8 cellular contexts compared by ENCODE assay signal in genomic region chr14:105019861-105020814, GRCh38. TPM values are rescaled to one million over a fixed set of nuclear protein-coding genes. Genes with fewer than 3 reads are reported as not detected.
DNase-seq lines count a peak whose midpoint lies in the region; ATAC-seq and TF ChIP-seq lines count a peak whose summit lies in the region.

No MANE protein-coding gene starts in this region.

- H3K79me2 ChIP-seq in mesendoderm (ENCODE audit: control insufficient read depth, insufficient read depth, low read length): peaks cover 54% of the 10 kb centered on the region

- peaks cover 3% of the 10 kb centered on the region for H3K36me3 ChIP-seq in mesendoderm (ENCODE audit: control insufficient read depth, insufficient read depth, low read length)

- H3K4me1 Mint-ChIP-seq in central memory CD8-positive, alpha-beta T cell: peaks cover 54% of the 10 kb centered on the region

- no peak overlapping the region for H2BK15ac ChIP-seq in mesendoderm (replicated peaks; ENCODE audit: low read depth)

- peak overlapping the region; percentile 35 for H2BK5ac ChIP-seq in mesendoderm (ENCODE audit: low read length)

- peaks cover 25% of the 10 kb centered on the region for H3K36me3 Mint-ChIP-seq in central memory CD8-positive, alpha-beta T cell (ENCODE audit: insufficient read depth)

- H4K8ac ChIP-seq in mesendoderm (ENCODE audit: low read depth, low read length): peak overlapping the region; percentile 91

- H4K5ac ChIP-seq in mesendoderm (ENCODE audit: low read length): no peak overlapping the region

- peak overlapping the region; percentile 54 for H3K4me3 ChIP-seq in AG09309 (ENCODE audit: control insufficient read depth, low read depth, low read length)
- peak overlapping the region; percentile 72 for H3K4me3 ChIP-seq in WI38 (ENCODE audit: low read depth, low read length)
- peak overlapping the region; percentile 99 for H3K4me3 ChIP-seq in mesendoderm (ENCODE audit: low read length)

- H3K4me2 ChIP-seq in mesendoderm (ENCODE audit: low read length): peak overlapping the region; percentile 93

- H3K27ac Mint-ChIP-seq in central memory CD8-positive, alpha-beta T cell (ENCODE audit: low read depth): peak overlapping the region; percentile 94

- peak overlapping the region; percentile 96 for H3K56ac ChIP-seq in mesendoderm (ENCODE audit: low read length)

- peak overlapping the region; percentile 87 for H3K27ac ChIP-seq in mesendoderm (ENCODE audit: low read depth, low read length)

- ATAC-seq in GM19324 (IDR thresholded peaks at IDR 0.05; ENCODE audit: low FRiP score, unreplicated experiment) (peak; percentile 26), HG03432 (IDR thresholded peaks at IDR 0.05; ENCODE audit: unreplicated experiment) (peak; percentile 28)
- peak; percentile 54 for ATAC-seq in central memory CD8-positive, alpha-beta T cell (replicated peaks; ENCODE audit: extremely low read depth, poor library complexity, severe bottlenecking)

- no peaks in the 10 kb centered on the region for H3K27me3 ChIP-seq in mesendoderm (ENCODE audit: insufficient read depth, low read length, poor library complexity)

- no peaks in the 10 kb centered on the region for H3K27me3 Mint-ChIP-seq in central memory CD8-positive, alpha-beta T cell

- TF ChIP-seq CTCF in AG09309 (IDR thresholded peaks at IDR 0.05; ENCODE audit: control insufficient read depth, insufficient read depth, low read depth, low read length, missing control alignments) (peak; percentile 0), WI38 (IDR thresholded peaks at IDR 0.05; ENCODE audit: low read depth, low read length) (no peak)

- peak overlapping the region; percentile 94 for H3K23ac ChIP-seq in mesendoderm (ENCODE audit: low read length)

- DNase-seq in AG09309 (ENCODE audit: low read depth): no peak
- DNase-seq in central memory CD8-positive, alpha-beta T cell (ENCODE audit: low spot score in 2 of 2): peak; percentile 55 to 80
- peak; percentile 60 for DNase-seq in mesendoderm
- peak; percentile 45 for DNase-seq in stimulated activated CD8-positive, alpha-beta memory T cell treated with anti-CD3 and anti-CD28 coated beads, Interleukin-4, amount 100 ng/mL, for 24 hours (ENCODE audit: low read depth)
- no peak for DNase-seq in cerebellar nuclear complex (lab: John Stamatoyannopoulos, UW)

- H2BK120ac ChIP-seq in mesendoderm (ENCODE audit: low read depth, low read length): peak overlapping the region; percentile 30

- peak overlapping the region; percentile 100 for H3K9ac ChIP-seq in mesendoderm (ENCODE audit: low read length)

- WGBS in mesendoderm (ENCODE audit: extremely low coverage, insufficient coverage, low lambda C conversion rate): no CpG with 5 or more reads among the region's 75 CpGs

- no peaks in the 10 kb centered on the region for H3K9me3 Mint-ChIP-seq in central memory CD8-positive, alpha-beta T cell

- peak overlapping the region; percentile 88 for H3K4ac ChIP-seq in mesendoderm (ENCODE audit: low read depth, low read length)

- peaks cover 15% of the 10 kb centered on the region for H3K4me1 ChIP-seq in mesendoderm (ENCODE audit: control insufficient read depth, low read depth, low read length)

- peak overlapping the region; percentile 90 for H3K4me3 Mint-ChIP-seq in central memory CD8-positive, alpha-beta T cell

- H3K18ac ChIP-seq in mesendoderm (ENCODE audit: low read length): peak overlapping the region; percentile 95

- H2AK5ac ChIP-seq in mesendoderm (ENCODE audit: low read length): peak overlapping the region; percentile 76

- H3K79me1 ChIP-seq in mesendoderm (ENCODE audit: low read length): peaks cover 16% of the 10 kb centered on the region

RNA-seq across cellular contexts. Expression of gene CDCA4, which starts 0.7 kb away (rescaled TPM):
- polyA plus RNA-seq in mesendoderm (2013, experiment 1 of 2): 41.6 TPM
- 41.5 TPM for polyA plus RNA-seq in mesendoderm (2013, experiment 2 of 2)

RNA-seq across cellular contexts. Expression of gene CLBA1, which starts 34.5 kb away (rescaled TPM):
- 1.2 TPM for polyA plus RNA-seq in mesendoderm (2013, experiment 1 of 2)
- 1.6 TPM for polyA plus RNA-seq in mesendoderm (2013, experiment 2 of 2)

RNA-seq across cellular contexts. Expression of gene AHNAK2, which starts 42.0 kb away (rescaled TPM):
- 0.17 TPM for polyA plus RNA-seq in mesendoderm (2013, experiment 1 of 2)
- 0.21 TPM for polyA plus RNA-seq in mesendoderm (2013, experiment 2 of 2)

RNA-seq across cellular contexts. Expression of gene GPR132, which starts 45.1 kb away (rescaled TPM):
- polyA plus RNA-seq in mesendoderm (2013, experiment 1 of 2): not detected
- not detected for polyA plus RNA-seq in mesendoderm (2013, experiment 2 of 2)

Comparison
In these comparisons a context has a peak if more than half of its experiments do, and no peak if none do; other contexts are left out.
1. DNase-seq: peak in central memory CD8-positive, alpha-beta T cell (2 of 2), mesendoderm (single experiment) and stimulated activated CD8-positive, alpha-beta memory T cell treated with anti-CD3 and anti-CD28 coated beads, Interleukin-4, amount 100 ng/mL, for 24 hours (single experiment); none in AG09309 (single experiment) and cerebellar nuclear complex (0 of 2).
2. Peak in every context shown above with its lines, with median percentiles within 50 percentile points of each other: H3K4me3 ChIP-seq and ATAC-seq.